ENCODE assay signal across 23 cellular contexts in the genomic region with DNA sequence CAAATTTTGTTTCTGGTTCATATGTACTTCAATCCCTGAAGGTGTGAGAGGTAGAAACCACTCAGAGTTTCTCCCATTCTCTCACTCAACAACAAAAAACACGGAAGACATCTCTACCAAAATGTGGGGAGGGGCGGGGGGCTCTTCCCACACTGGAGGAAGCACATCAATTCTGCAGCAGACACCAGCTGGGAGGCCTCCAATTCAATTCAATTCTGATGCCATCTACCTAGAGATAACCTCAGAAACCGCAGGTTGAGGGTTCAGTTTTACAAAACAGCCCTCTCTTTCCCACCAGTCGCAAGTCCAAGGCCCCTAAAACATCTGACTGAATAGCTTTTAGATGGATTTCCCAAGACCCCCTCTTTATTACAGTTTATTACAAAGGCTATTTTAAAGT. TPM values are rescaled to one million over a fixed set of nuclear protein-coding genes. Genes with fewer than 3 reads are reported as not detected.
DNase-seq lines count a peak whose midpoint lies in the region; ATAC-seq and TF ChIP-seq lines count a peak whose summit lies in the region.
"Had no signal": no experiment of that assay in that cellular context is flagged by ENCODE, and none has a peak within 500 bp of the region (broad histone marks: within the 10 kb centered on the region; RNA-seq: fewer than 3 reads in every experiment).

No MANE protein-coding gene starts in this region.

- ATAC-seq in CD4-positive, CD25-positive, alpha-beta regulatory T cell (ENCODE audit: low read depth in 2 of 2) = no peak
- ATAC-seq in DND-41 (ENCODE audit: insufficient read depth, low read depth) = peak; percentile 84
- ATAC-seq in RWPE2 (ENCODE audit: low read depth) = no peak
- ATAC-seq in GM21619 (IDR thresholded peaks at IDR 0.05; ENCODE audit: unreplicated experiment) = no peak
- ATAC-seq in HG02938 (IDR thresholded peaks at IDR 0.05; ENCODE audit: unreplicated experiment) = no peak
- ATAC-seq: gastrocnemius medialis, right cardiac atrium had no signal

- no peak for DNase-seq in CD4-positive, CD25-positive, alpha-beta regulatory T cell
- DNase-seq in DND-41 = peak; percentile 86
- no peak for DNase-seq in RWPE2 (ENCODE audit: low spot score)
- no peak for DNase-seq in epithelial cell of prostate (ENCODE audit: low read depth, low spot score)
- DNase-seq in GF-D8 (lab: John Stamatoyannopoulos, UW) = no peak
- DNase-seq: activated CD8-positive, alpha-beta memory T cell treated with anti-CD3 and anti-CD28 coated beads for 24 hours; activated gamma-delta T cell treated with Interleukin-2 at 50 U/mL for 16 hours; activated T-cell treated with anti-CD3 and anti-CD28 coated beads, Interleukin-2, amount 50 U/mL, for 1 hour; cerebellar nuclear complex; dorsolateral prefrontal cortex; gastrocnemius medialis; NCI-H1092 treated with DMSO at 0.1 percent for 48 hours; NCI-H1694 treated with DMSO at 0.1 percent for 48 hours; OCI-M1; posterior cingulate gyrus; right cardiac atrium; stomach; thyroid gland had no signal

- H2AFZ ChIP-seq in DND-41 (ENCODE audit: low read depth, low read length) = no peak overlapping the region

- H3K36me3 Mint-ChIP-seq in CD4-positive, CD25-positive, alpha-beta regulatory T cell = peaks cover 17% of the 10 kb centered on the region

- no peaks in the 10 kb centered on the region for H3K36me3 ChIP-seq in CD4-positive, CD25-positive, alpha-beta regulatory T cell (ENCODE audit: control insufficient read depth, insufficient read depth, low read length)
- H3K36me3 ChIP-seq in DND-41 (ENCODE audit: insufficient read depth, low read length) (no peaks in the 10 kb centered on the region), RWPE2 (ENCODE audit: low read depth) (peaks cover 9% of the 10 kb centered on the region; the same call in 1 of the 2 replicates)
- H3K36me3 ChIP-seq: gastrocnemius medialis, stomach, thyroid gland had no signal

- no peaks in the 10 kb centered on the region for H3K27me3 Mint-ChIP-seq in CD4-positive, CD25-positive, alpha-beta regulatory T cell
- H3K27me3 Mint-ChIP-seq: brain had no signal

- peak overlapping the region; percentile 43 for H3K9ac ChIP-seq in DND-41 (ENCODE audit: low read depth, low read length)
- H3K9ac ChIP-seq: BLaER1 treated with 17β-estradiol and CSF1 and Interleukin-3, amounts not matched to agents 10 nM and 100 nM had no signal

- H3K4me1 ChIP-seq in CD4-positive, CD25-positive, alpha-beta regulatory T cell (ENCODE audit: control insufficient read depth, insufficient read depth, low read length, poor library complexity, severe bottlenecking) = peaks cover 9% of the 10 kb centered on the region
- H3K4me1 ChIP-seq in DND-41 (ENCODE audit: insufficient read depth, low read length) (peaks cover 72% of the 10 kb centered on the region), RWPE2 (ENCODE audit: insufficient read depth, poor library complexity, severe bottlenecking) (peaks cover 28% of the 10 kb centered on the region)
- H3K4me1 ChIP-seq: gastrocnemius medialis, thyroid gland had no signal

- TF ChIP-seq CTCF in DND-41 (IDR thresholded peaks at IDR 0.05; ENCODE audit: borderline replicate concordance, extremely low read depth, low read length, poor library complexity, severe bottlenecking) (no peak), RWPE2 (IDR thresholded peaks at IDR 0.05; ENCODE audit: poor library complexity, severe bottlenecking) (no peak)

- peaks cover 43% of the 10 kb centered on the region for H3K79me2 ChIP-seq in DND-41 (ENCODE audit: insufficient read depth, low read length)

- H3K4me3 Mint-ChIP-seq in CD4-positive, CD25-positive, alpha-beta regulatory T cell = no peak overlapping the region
- H3K4me3 Mint-ChIP-seq: brain had no signal

- peaks cover 0 to 13% (median 0%) of the 10 kb centered on the region in 7 donors for H3K9me3 Mint-ChIP-seq in CD4-positive, CD25-positive, alpha-beta regulatory T cell

- peak overlapping the region in 2 of 3 donors; percentile 39 to 84 for H3K27ac Mint-ChIP-seq in CD4-positive, CD25-positive, alpha-beta regulatory T cell
- H3K27ac Mint-ChIP-seq: brain had no signal

- H3K27ac ChIP-seq in CD4-positive, CD25-positive, alpha-beta regulatory T cell (ENCODE audit: insufficient read depth, low read length, poor library complexity, severe bottlenecking) = no peak overlapping the region
- peak overlapping the region; percentile 81 for H3K27ac ChIP-seq in DND-41 (ENCODE audit: low read length)
- peak overlapping the region; percentile 70 for H3K27ac ChIP-seq in RWPE2 (ENCODE audit: poor library complexity, severe bottlenecking)
- H3K27ac ChIP-seq in epithelial cell of prostate = peak overlapping the region; percentile 57
- H3K27ac ChIP-seq: BLaER1 treated with 17β-estradiol and CSF1 and Interleukin-3, amounts not matched to agents 10 nM and 100 nM; dorsolateral prefrontal cortex; gastrocnemius medialis; stomach; thyroid gland had no signal

- H3K9me3 ChIP-seq in CD4-positive, CD25-positive, alpha-beta regulatory T cell (ENCODE audit: control insufficient read depth in 2 of 2, low read length in 2 of 2) = peaks cover 0 to 3% of the 10 kb centered on the region in 2 experiments
- H3K9me3 ChIP-seq in DND-41 (ENCODE audit: insufficient read depth, low read length, severe bottlenecking) (peaks cover 7% of the 10 kb centered on the region), RWPE2 (ENCODE audit: severe bottlenecking) (peaks cover 2% of the 10 kb centered on the region)
- H3K9me3 ChIP-seq: gastrocnemius medialis, thyroid gland had no signal

- H3K4me2 ChIP-seq in DND-41 (ENCODE audit: insufficient read depth, low read length) = peak overlapping the region; percentile 50
- H3K4me2 ChIP-seq: smooth muscle cell had no signal

- H3K4me1 Mint-ChIP-seq in CD4-positive, CD25-positive, alpha-beta regulatory T cell = peaks cover 15 to 32% (median 25%) of the 10 kb centered on the region in 4 donors

- H4K20me1 ChIP-seq in DND-41 (ENCODE audit: insufficient read depth, low read length) = no peaks in the 10 kb centered on the region
- H4K20me1 ChIP-seq: BLaER1 treated with 17β-estradiol and CSF1 and Interleukin-3, amounts not matched to agents 10 nM and 100 nM had no signal

- H3K4me3 ChIP-seq in CD4-positive, CD25-positive, alpha-beta regulatory T cell (ENCODE audit: low read depth, low read length) = no peak overlapping the region
- peak overlapping the region in 1 of 2 experiments; percentile 4; a peak in 1 of 4 replicates for H3K4me3 ChIP-seq in DND-41 (ENCODE audit: low read depth in 1 of 2, low read length in 2 of 2)
- H3K4me3 ChIP-seq in RWPE2 (ENCODE audit: severe bottlenecking) = no peak overlapping the region
- H3K4me3 ChIP-seq: BLaER1 treated with 17β-estradiol and CSF1 and Interleukin-3, amounts not matched to agents 10 nM and 100 nM; dorsolateral prefrontal cortex; gastrocnemius medialis; smooth muscle cell; stomach; thyroid gland had no signal

- H3K27me3 ChIP-seq in CD4-positive, CD25-positive, alpha-beta regulatory T cell (ENCODE audit: control insufficient read depth, insufficient read depth, low read length) = no peaks in the 10 kb centered on the region
- H3K27me3 ChIP-seq in DND-41 (ENCODE audit: insufficient read depth, low read length, poor library complexity) (no peaks in the 10 kb centered on the region), RWPE2 (ENCODE audit: insufficient read depth, poor library complexity, severe bottlenecking) (no peaks in the 10 kb centered on the region)
- H3K27me3 ChIP-seq: BLaER1 treated with 17β-estradiol and CSF1 and Interleukin-3, amounts not matched to agents 10 nM and 100 nM; dorsolateral prefrontal cortex; gastrocnemius medialis; stomach; thyroid gland had no signal

RNA-seq across cellular contexts. Expression of a gene that starts 7.0 kb away (rescaled TPM):
- total RNA-seq in CD4-positive, CD25-positive, alpha-beta regulatory T cell = 36.4 TPM
- 10 to 100 TPM; 22.0 to 30.8 (median 27.0) TPM for polyA plus RNA-seq in CD4-positive, CD25-positive, alpha-beta regulatory T cell

RNA-seq across cellular contexts. Expression of a gene that starts 18.4 kb away (rescaled TPM):
- 65.0 TPM for total RNA-seq in CD4-positive, CD25-positive, alpha-beta regulatory T cell
- polyA plus RNA-seq in CD4-positive, CD25-positive, alpha-beta regulatory T cell = 10 to 100 TPM; 14.5 to 18.3 (median 16.6) TPM
